Comparison of ENCODE assay signal across 8 cellular contexts in the genomic region with DNA sequence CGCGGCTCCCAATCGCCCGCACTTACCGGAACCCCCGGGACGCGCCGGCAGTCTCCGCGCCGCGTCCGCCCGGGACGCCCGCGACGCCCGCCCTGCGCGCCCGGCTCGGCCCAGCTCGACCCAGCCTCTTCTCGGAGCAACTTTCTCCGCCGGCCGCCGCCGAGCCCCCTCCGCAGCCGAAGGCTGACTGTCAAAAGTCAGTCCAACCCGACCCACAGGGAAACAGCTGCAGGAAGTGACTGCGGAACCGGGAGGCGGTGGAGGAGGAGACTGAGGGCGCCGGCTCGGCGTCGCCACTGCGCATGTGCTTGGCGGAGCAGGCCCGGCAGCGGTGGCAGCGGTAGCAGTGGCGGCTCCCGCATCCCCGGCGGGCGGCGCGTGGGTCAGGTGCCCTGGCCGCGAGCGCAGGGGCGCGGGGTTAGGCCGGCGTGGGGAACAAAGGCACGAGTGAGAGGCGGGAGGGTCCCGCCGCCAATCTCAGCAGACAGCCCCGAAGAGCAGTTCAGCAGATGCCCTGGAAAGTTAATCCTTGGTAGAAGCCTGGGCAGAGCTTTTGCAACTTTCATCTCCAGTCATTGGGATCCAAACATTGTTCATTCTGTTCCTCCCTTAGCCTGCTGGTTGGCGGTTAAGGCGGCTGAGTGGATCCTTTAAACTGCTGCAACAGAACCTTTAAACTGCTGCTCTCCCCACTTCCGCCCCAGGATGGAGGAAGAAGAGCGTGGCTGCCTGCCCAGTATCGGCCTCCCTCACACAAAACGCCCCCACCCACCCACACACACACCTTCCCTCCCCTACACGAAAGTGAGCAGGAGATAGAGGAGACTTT. TPM values are rescaled to one million over a fixed set of nuclear protein-coding genes. Genes with fewer than 3 reads are reported as not detected.
DNase-seq lines count a peak whose midpoint lies in the region; ATAC-seq and TF ChIP-seq lines count a peak whose summit lies in the region.

A gene with protein sequence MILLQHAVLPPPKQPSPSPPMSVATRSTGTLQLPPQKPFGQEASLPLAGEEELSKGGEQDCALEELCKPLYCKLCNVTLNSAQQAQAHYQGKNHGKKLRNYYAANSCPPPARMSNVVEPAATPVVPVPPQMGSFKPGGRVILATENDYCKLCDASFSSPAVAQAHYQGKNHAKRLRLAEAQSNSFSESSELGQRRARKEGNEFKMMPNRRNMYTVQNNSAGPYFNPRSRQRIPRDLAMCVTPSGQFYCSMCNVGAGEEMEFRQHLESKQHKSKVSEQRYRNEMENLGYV (minus strand): TSS at position 241 of the 829 bp plus-strand sequence. CDS start 4,057 bp downstream, outside the sequence.

- H3K36me3 Mint-ChIP-seq in CD14-positive monocyte = peaks cover 10% of the 10 kb centered on the region in 2 donors
- H3K36me3 Mint-ChIP-seq in activated CD4-positive, alpha-beta memory T cell treated with anti-CD3 and anti-CD28 coated beads, Interleukin-2, amount 10 ng/mL, durations not matched to agents 7 days and 5 days (ENCODE audit: low read depth) = peaks cover 14% of the 10 kb centered on the region

- H3K27ac Mint-ChIP-seq in CD14-positive monocyte = peak within 1 kb of the TSS; percentile 62 to 84 (median 76)
- H3K27ac Mint-ChIP-seq in activated CD4-positive, alpha-beta memory T cell treated with anti-CD3 and anti-CD28 coated beads, Interleukin-2, amount 10 ng/mL, durations not matched to agents 7 days and 5 days = peak within 1 kb of the TSS; percentile 87

- no peak within 1 kb of the TSS for H3K27ac ChIP-seq in ectodermal cell (ENCODE audit: insufficient read depth, low read depth, low read length, poor library complexity, severe bottlenecking)

- peak; percentile 74 for DNase-seq in CD14-positive monocyte (ENCODE audit: low spot score)
- peak; percentile 88 for DNase-seq in NCI-H774 (lab: John Stamatoyannopoulos, UW)
- DNase-seq in activated CD4-positive, alpha-beta memory T cell treated with anti-CD3 and anti-CD28 coated beads, Interleukin-2, amount 10 ng/mL, durations not matched to agents 7 days and 5 days = peak; percentile 84
- peak; percentile 94 for DNase-seq in lung microvascular endothelial cell (ENCODE audit: low read depth in 2 of 2)
- peak; percentile 68 to 77 (median 70) for DNase-seq in stimulated activated CD4-positive, alpha-beta T cell treated with anti-CD3 and anti-CD28 coated beads, TNF-alpha, amount 100 ng/mL, for 48 hours (ENCODE audit: low read depth in 3 of 3)

- H3K4me3 Mint-ChIP-seq in CD14-positive monocyte = peak within 1 kb of the TSS; percentile 95 to 97
- H3K4me3 Mint-ChIP-seq in activated CD4-positive, alpha-beta memory T cell treated with anti-CD3 and anti-CD28 coated beads, Interleukin-2, amount 10 ng/mL, durations not matched to agents 7 days and 5 days = peak within 1 kb of the TSS; percentile 96

- no peaks in the 10 kb centered on the region for H3K36me3 ChIP-seq in ectodermal cell (ENCODE audit: control insufficient read depth, insufficient read depth, low read length)

- H3K4me1 Mint-ChIP-seq in CD14-positive monocyte = peaks cover 25% of the 10 kb centered on the region
- H3K4me1 Mint-ChIP-seq in activated CD4-positive, alpha-beta memory T cell treated with anti-CD3 and anti-CD28 coated beads, Interleukin-2, amount 10 ng/mL, durations not matched to agents 7 days and 5 days = peaks cover 49% of the 10 kb centered on the region

- POLR2A ChIA-PET in activated CD4-positive, alpha-beta memory T cell treated with anti-CD3 and anti-CD28 coated beads, Interleukin-2, amount 10 ng/mL, durations not matched to agents 7 days and 5 days (lab: Charles Lee) = interaction anchor here (1.0 to 4.7 kb wide), 14 partner anchors 12 to 275 kb away, joined by 3 to 47 read pairs (median 4); a partner anchor contains a TSS

- peak within 1 kb of the TSS; percentile 89 for H3K4me3 ChIP-seq in ectodermal cell (ENCODE audit: insufficient read depth, low read depth, low read length)

- no peaks in the 10 kb centered on the region for H3K9me3 Mint-ChIP-seq in CD14-positive monocyte
- H3K9me3 Mint-ChIP-seq in activated CD4-positive, alpha-beta memory T cell treated with anti-CD3 and anti-CD28 coated beads, Interleukin-2, amount 10 ng/mL, durations not matched to agents 7 days and 5 days = no peaks in the 10 kb centered on the region

- 5 to 6% methylated on average over 72 to 73 of the region's 73 CpGs for WGBS in ectodermal cell, 2 experiments

- ATAC-seq in GM19395 (IDR thresholded peaks at IDR 0.05; ENCODE audit: unreplicated experiment) = peak; percentile 71
- peak; percentile 40 for ATAC-seq in HG03558 (IDR thresholded peaks at IDR 0.05; ENCODE audit: extremely low read depth, unreplicated experiment)

- no peak for TF ChIP-seq CTCF in CD14-positive monocyte (IDR thresholded peaks at IDR 0.05)

- intact Hi-C loops in CD14-positive monocyte (cut with micrococcal nuclease) = loop anchor here (5.0 to 10.0 kb wide), 2 partner anchors 241 to 253 kb away; a partner anchor contains a TSS

- H3K4me1 ChIP-seq in ectodermal cell (ENCODE audit: control insufficient read depth, insufficient read depth, low read length) = no peaks in the 10 kb centered on the region

- no peaks in the 10 kb centered on the region for H3K27me3 Mint-ChIP-seq in CD14-positive monocyte (ENCODE audit: low read depth in 3 of 3)
- no peaks in the 10 kb centered on the region for H3K27me3 Mint-ChIP-seq in activated CD4-positive, alpha-beta memory T cell treated with anti-CD3 and anti-CD28 coated beads, Interleukin-2, amount 10 ng/mL, durations not matched to agents 7 days and 5 days

- no peaks in the 10 kb centered on the region for H3K27me3 ChIP-seq in ectodermal cell (ENCODE audit: control insufficient read depth, insufficient read depth, low read length, poor library complexity, severe bottlenecking)

- CTCF ChIA-PET in activated CD4-positive, alpha-beta memory T cell treated with anti-CD3 and anti-CD28 coated beads, Interleukin-2, amount 10 ng/mL, durations not matched to agents 7 days and 5 days (lab: Charles Lee) = interaction anchor here (0.8 to 5.0 kb wide), 10 partner anchors 11 to 491 kb away, joined by 3 to 39 read pairs (median 6); a partner anchor contains a TSS

- H3K9me3 ChIP-seq in ectodermal cell (ENCODE audit: control insufficient read depth, low read length) = no peaks in the 10 kb centered on the region

RNA-seq across cellular contexts. Expression of the gene that starts here (rescaled TPM):
- 1 to 10 TPM; 7.9 to 9.9 TPM for polyA plus RNA-seq in CD14-positive monocyte
- 10 to 100 TPM; 12.3 to 13.9 TPM for total RNA-seq in activated CD4-positive, alpha-beta memory T cell treated with anti-CD3 and anti-CD28 coated beads, Interleukin-2, amount 10 ng/mL, durations not matched to agents 7 days and 5 days
- polyA plus RNA-seq in ectodermal cell (2013, experiment 1 of 4) = 9.2 TPM
- polyA plus RNA-seq in ectodermal cell (2013, experiment 2 of 4) = 9.6 TPM
- 8.2 TPM for polyA plus RNA-seq in ectodermal cell (2013, experiment 3 of 4)
- polyA plus RNA-seq in ectodermal cell (2013, experiment 4 of 4) = 7.5 TPM
- 18.7 and 22.2 TPM in 2 replicates for total RNA-seq in lung microvascular endothelial cell
